6 cellular contexts compared by ENCODE assay signal in the genomic region with DNA sequence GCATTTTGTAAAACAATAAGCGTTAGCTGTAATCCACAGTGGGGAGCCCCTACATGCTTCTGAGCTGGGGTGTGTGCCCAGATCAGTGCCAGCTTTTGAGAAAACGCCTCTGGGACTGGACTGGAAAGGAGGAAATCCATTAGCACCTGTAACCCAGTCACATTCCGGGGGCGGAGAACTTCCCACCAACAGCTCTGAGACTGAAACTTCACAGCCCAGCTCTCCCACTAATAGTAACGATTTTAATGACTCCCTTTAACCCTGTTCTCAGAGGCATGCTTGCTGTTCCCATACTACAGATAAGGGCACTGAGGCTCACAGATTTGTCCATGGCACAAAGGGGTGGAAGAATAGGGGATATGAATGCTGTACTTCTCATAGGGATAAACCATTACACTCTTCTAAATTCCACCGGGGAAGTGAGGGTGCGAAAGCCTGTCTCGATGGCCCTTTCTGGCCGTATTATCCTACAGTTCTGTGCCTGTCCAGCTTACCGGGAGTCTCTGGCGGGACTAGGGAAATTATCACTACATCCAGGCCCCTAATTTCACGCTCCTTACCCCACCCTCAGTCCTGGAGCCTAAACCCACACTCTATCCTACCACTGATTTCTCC. TPM values are rescaled to one million over a fixed set of nuclear protein-coding genes. Genes with fewer than 3 reads are reported as not detected.
DNase-seq lines count a peak whose midpoint lies in the region; ATAC-seq and TF ChIP-seq lines count a peak whose summit lies in the region.

No MANE protein-coding gene starts in this region.

- no peaks in the 10 kb centered on the region for H3K9me3 Mint-ChIP-seq in activated naive CD8-positive, alpha-beta T cell (ENCODE audit: low read depth)
- no peaks in the 10 kb centered on the region for H3K9me3 Mint-ChIP-seq in mesothelial cell of epicardium

- DNase-seq in HAP-1 (ENCODE audit: low spot score in 2 of 2) (no peak), mesothelial cell of epicardium (ENCODE audit: low spot score in 2 of 2, unreplicated experiment in 2 of 2) (no peak), superior temporal gyrus (ENCODE audit: extremely low spot score) (no peak)

- in situ Hi-C loops in HAP-1 (cut with MboI; ENCODE audit: low sequenced_read_pairs) = no loop called here

- H3K4me1 ChIP-seq in HAP-1 = peaks cover 12% of the 10 kb centered on the region

- no peaks in the 10 kb centered on the region for H3K36me3 Mint-ChIP-seq in activated naive CD8-positive, alpha-beta T cell
- no peaks in the 10 kb centered on the region for H3K36me3 Mint-ChIP-seq in mesothelial cell of epicardium

- no peaks in the 10 kb centered on the region for H3K27me3 Mint-ChIP-seq in activated naive CD8-positive, alpha-beta T cell
- H3K27me3 Mint-ChIP-seq in mesothelial cell of epicardium (ENCODE audit: low read depth) = no peaks in the 10 kb centered on the region

- peak overlapping the region; percentile 79 for H3K4me3 ChIP-seq in HAP-1

- H3K4me3 Mint-ChIP-seq in activated naive CD8-positive, alpha-beta T cell = peak overlapping the region; percentile 98
- H3K4me3 Mint-ChIP-seq in mesothelial cell of epicardium = peak overlapping the region; percentile 89

- no peaks in the 10 kb centered on the region for H3K9me3 ChIP-seq in HAP-1

- ATAC-seq in HG02678 (IDR thresholded peaks at IDR 0.05; ENCODE audit: unreplicated experiment) (no peak), HG02852 (IDR thresholded peaks at IDR 0.05; ENCODE audit: unreplicated experiment) (no peak)

- no peaks in the 10 kb centered on the region for H3K36me3 ChIP-seq in HAP-1 (replicated peaks)

- H3K27me3 ChIP-seq in HAP-1 (ENCODE audit: low read depth) = no peaks in the 10 kb centered on the region

- H3K27ac Mint-ChIP-seq in activated naive CD8-positive, alpha-beta T cell = peak overlapping the region; percentile 84
- H3K27ac Mint-ChIP-seq in mesothelial cell of epicardium = peak overlapping the region; percentile 76

- TF ChIP-seq CTCF in mesothelial cell of epicardium (IDR thresholded peaks at IDR 0.05; ENCODE audit: unreplicated experiment) = no peak

- peaks cover 36% of the 10 kb centered on the region for H3K4me1 Mint-ChIP-seq in activated naive CD8-positive, alpha-beta T cell (ENCODE audit: low read depth)
- H3K4me1 Mint-ChIP-seq in mesothelial cell of epicardium = peaks cover 14% of the 10 kb centered on the region

RNA-seq across cellular contexts. Expression of a gene that starts 0.8 kb away (rescaled TPM):
- 30.6 to 37.3 TPM (median 36.6 TPM) in 3 replicates for total RNA-seq in mesothelial cell of epicardium

RNA-seq across cellular contexts. Expression of a gene that starts 3.4 kb away (rescaled TPM):
- total RNA-seq in mesothelial cell of epicardium = not detected in 3 replicates

RNA-seq across cellular contexts. Expression of a gene that starts 37.4 kb away (rescaled TPM):
- 8.0 to 10.6 TPM (median 9.1 TPM) in 3 replicates for total RNA-seq in mesothelial cell of epicardium

RNA-seq across cellular contexts. Expression of a gene that starts 38.1 kb away (rescaled TPM):
- total RNA-seq in mesothelial cell of epicardium = 440 to 462 TPM (median 461 TPM) in 3 replicates

RNA-seq across cellular contexts. Expression of a gene that starts 39.2 kb away (rescaled TPM):
- total RNA-seq in mesothelial cell of epicardium = 44.3 to 50.3 TPM (median 47.3 TPM) in 3 replicates
